9 cellular contexts compared by ENCODE assay signal in genomic region chr3:123961508-123961856, GRCh38. TPM values are rescaled to one million over a fixed set of nuclear protein-coding genes. Genes with fewer than 3 reads are reported as not detected.
DNase-seq lines count a peak whose midpoint lies in the region; ATAC-seq and TF ChIP-seq lines count a peak whose summit lies in the region.
"Had no signal": no experiment of that assay in that cellular context is flagged by ENCODE, and none has a peak within 500 bp of the region (broad histone marks: within the 10 kb centered on the region; RNA-seq: fewer than 3 reads in every experiment).

No MANE protein-coding gene starts in this region.

- peaks cover 33% of the 10 kb centered on the region for H3K27me3 Mint-ChIP-seq in activated CD4-positive, alpha-beta T cell treated with anti-CD3 and anti-CD28 coated beads, Interleukin-2, amount 10 ng/mL, durations not matched to agents 7 days and 5 days

- no peak for DNase-seq in activated CD4-positive, alpha-beta T cell treated with anti-CD3 and anti-CD28 coated beads, Interleukin-2, amount 10 ng/mL, durations not matched to agents 7 days and 5 days
- no peak for DNase-seq in activated CD4-positive, alpha-beta T cell treated with anti-CD3 and anti-CD28 coated beads for 48 hours
- DNase-seq in adipocyte (ENCODE audit: low read depth) (no peak), testis (no peak), T1000 (lab: John Stamatoyannopoulos, UW) (no peak), left lobe of liver (ENCODE audit: low spot score) (no peak), C1 segment of cervical spinal cord (lab: John Stamatoyannopoulos, UW) (no peak)
- DNase-seq: cerebellar nuclear complex had no signal

- H3K27ac Mint-ChIP-seq in activated CD4-positive, alpha-beta T cell treated with anti-CD3 and anti-CD28 coated beads, Interleukin-2, amount 10 ng/mL, durations not matched to agents 7 days and 5 days, result peak overlapping the region; percentile 97

- H3K27me3 ChIP-seq in adipocyte (replicated peaks; ENCODE audit: control insufficient read depth, insufficient read depth, low read length) (no peaks in the 10 kb centered on the region), liver (ENCODE audit: control insufficient read depth in 4 of 4, insufficient read depth in 4 of 4, low read length in 3 of 4) (no peaks in the 10 kb centered on the region), testis (no peaks in the 10 kb centered on the region)

- no peaks in the 10 kb centered on the region for H3K9me3 Mint-ChIP-seq in activated CD4-positive, alpha-beta T cell treated with anti-CD3 and anti-CD28 coated beads, Interleukin-2, amount 10 ng/mL, durations not matched to agents 7 days and 5 days

- ATAC-seq in left lobe of liver, result no peak

- POLR2A ChIA-PET in activated CD4-positive, alpha-beta T cell treated with anti-CD3 and anti-CD28 coated beads, Interleukin-2, amount 10 ng/mL, durations not matched to agents 7 days and 5 days (lab: Charles Lee), result no interaction called here

- TF ChIP-seq POLR2A in testis (IDR thresholded peaks at IDR 0.05), result no peak

- no peaks in the 10 kb centered on the region for H3K36me3 ChIP-seq in adipocyte (ENCODE audit: control insufficient read depth, insufficient read depth, low read length, severe bottlenecking)
- H3K36me3 ChIP-seq in liver (ENCODE audit: control insufficient read depth in 4 of 4, insufficient read depth in 3 of 4, low read depth in 1 of 4, low read length in 3 of 4), result no peaks in the 10 kb centered on the region
- H3K36me3 ChIP-seq in testis (ENCODE audit: low read depth, missing control alignments), result no peaks in the 10 kb centered on the region

- peaks cover 26% of the 10 kb centered on the region for H3K4me1 Mint-ChIP-seq in activated CD4-positive, alpha-beta T cell treated with anti-CD3 and anti-CD28 coated beads, Interleukin-2, amount 10 ng/mL, durations not matched to agents 7 days and 5 days

- intact Hi-C loops in testis (cut with DNase I; ENCODE audit: low total_unique reads), result no loop called here

- CTCF ChIA-PET in activated CD4-positive, alpha-beta T cell treated with anti-CD3 and anti-CD28 coated beads, Interleukin-2, amount 10 ng/mL, durations not matched to agents 7 days and 5 days (lab: Charles Lee), result interaction anchor here (1.0 to 1.2 kb wide), 2 partner anchors 12 to 22 kb away, joined by 3 to 4 read pairs; no protein-coding TSS in a partner anchor

- TF ChIP-seq CTCF in liver (IDR thresholded peaks at IDR 0.05; ENCODE audit: low read depth, low read length, missing input control), result no peak
- TF ChIP-seq CTCF in testis (IDR thresholded peaks at IDR 0.05), result no peak

- peaks cover 3% of the 10 kb centered on the region for H3K36me3 Mint-ChIP-seq in activated CD4-positive, alpha-beta T cell treated with anti-CD3 and anti-CD28 coated beads, Interleukin-2, amount 10 ng/mL, durations not matched to agents 7 days and 5 days (ENCODE audit: low read depth)

- 5% methylated on average over 15 of the region's 15 CpGs for WGBS in liver
- WGBS in testis, 2 donors, result 3 to 4% methylated on average over 15 of the region's 15 CpGs

- TF ChIP-seq RAD21 in liver (IDR thresholded peaks at IDR 0.05), result no peak

- peaks cover 7% of the 10 kb centered on the region for H3K4me1 ChIP-seq in adipocyte (ENCODE audit: control insufficient read depth, insufficient read depth, low read length)
- H3K4me1 ChIP-seq in liver (ENCODE audit: control insufficient read depth in 4 of 4, insufficient read depth in 4 of 4, low read length in 3 of 4), result peaks cover 2 to 26% (median 24%) of the 10 kb centered on the region in 4 donors
- peaks cover 4% of the 10 kb centered on the region for H3K4me1 ChIP-seq in testis

- H3K9ac ChIP-seq in adipocyte (ENCODE audit: low read length) (peak overlapping the region; percentile 92), liver (ENCODE audit: low read depth in 1 of 2, low read length in 2 of 2) (peak overlapping the region in 1 of 2 donors; percentile 1)

- H3K4me3 ChIP-seq in adipocyte (ENCODE audit: low read length) (peak overlapping the region; percentile 98), liver (ENCODE audit: low read depth in 1 of 3, low read length in 3 of 3) (peak overlapping the region; percentile 55 to 85 (median 84)), testis (peak overlapping the region; percentile 78 to 92)

- H3K9me3 ChIP-seq in adipocyte (ENCODE audit: control insufficient read depth, low read length) (no peaks in the 10 kb centered on the region), liver (ENCODE audit: control insufficient read depth in 4 of 4, low read length in 3 of 4) (no peaks in the 10 kb centered on the region), testis (no peaks in the 10 kb centered on the region)

- H3K4me3 Mint-ChIP-seq in activated CD4-positive, alpha-beta T cell treated with anti-CD3 and anti-CD28 coated beads, Interleukin-2, amount 10 ng/mL, durations not matched to agents 7 days and 5 days, result peak overlapping the region; percentile 93

- H3K27ac ChIP-seq in liver (ENCODE audit: low read depth in 1 of 2, low read length in 2 of 2), result peak overlapping the region; percentile 66 to 77
- H3K27ac ChIP-seq in testis, result peak overlapping the region; percentile 70 to 89

TF ChIP-seq in liver, 16 proteins besides CTCF, POLR2A, EP300 and RAD21 (continues in another document):
- no peak for TF ChIP-seq FOXA2 (IDR thresholded peaks at IDR 0.05)
- no peak for TF ChIP-seq YY1 (IDR thresholded peaks at IDR 0.05)
- TF ChIP-seq REST (IDR thresholded peaks at IDR 0.05), result no peak
- no peak for TF ChIP-seq HNF4G (IDR thresholded peaks at IDR 0.05)
- no peak for TF ChIP-seq NR2F2 (IDR thresholded peaks at IDR 0.05)
- no peak for TF ChIP-seq EGR1 (IDR thresholded peaks at IDR 0.05; ENCODE audit: low read depth in 2 of 2)
- TF ChIP-seq SP1 (IDR thresholded peaks at IDR 0.05), result no peak
- no peak for TF ChIP-seq MAX (IDR thresholded peaks at IDR 0.05)
- TF ChIP-seq RXRA (IDR thresholded peaks at IDR 0.05), result no peak
- TF ChIP-seq, protein P1, sequence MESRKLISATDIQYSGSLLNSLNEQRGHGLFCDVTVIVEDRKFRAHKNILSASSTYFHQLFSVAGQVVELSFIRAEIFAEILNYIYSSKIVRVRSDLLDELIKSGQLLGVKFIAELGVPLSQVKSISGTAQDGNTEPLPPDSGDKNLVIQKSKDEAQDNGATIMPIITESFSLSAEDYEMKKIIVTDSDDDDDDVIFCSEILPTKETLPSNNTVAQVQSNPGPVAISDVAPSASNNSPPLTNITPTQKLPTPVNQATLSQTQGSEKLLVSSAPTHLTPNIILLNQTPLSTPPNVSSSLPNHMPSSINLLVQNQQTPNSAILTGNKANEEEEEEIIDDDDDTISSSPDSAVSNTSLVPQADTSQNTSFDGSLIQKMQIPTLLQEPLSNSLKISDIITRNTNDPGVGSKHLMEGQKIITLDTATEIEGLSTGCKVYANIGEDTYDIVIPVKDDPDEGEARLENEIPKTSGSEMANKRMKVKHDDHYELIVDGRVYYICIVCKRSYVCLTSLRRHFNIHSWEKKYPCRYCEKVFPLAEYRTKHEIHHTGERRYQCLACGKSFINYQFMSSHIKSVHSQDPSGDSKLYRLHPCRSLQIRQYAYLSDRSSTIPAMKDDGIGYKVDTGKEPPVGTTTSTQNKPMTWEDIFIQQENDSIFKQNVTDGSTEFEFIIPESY (IDR thresholded peaks at IDR 0.05), result no peak
- TF ChIP-seq GABPA (IDR thresholded peaks at IDR 0.05 in 1 of 2, conservative IDR thresholded peaks at IDR 0.05 in 1 of 2), result no peak
- TF ChIP-seq JUND (IDR thresholded peaks at IDR 0.05), result no peak
- TF ChIP-seq TAF1 (conservative IDR thresholded peaks at IDR 0.05), result no peak
- TF ChIP-seq FOXA1 (IDR thresholded peaks at IDR 0.05), result no peak

RNA-seq across cellular contexts. Expression of gene CCDC14, which starts 0.5 kb away (rescaled TPM):
- 10 to 100 TPM; 46.6 to 55.5 TPM for total RNA-seq in activated CD4-positive, alpha-beta T cell treated with anti-CD3 and anti-CD28 coated beads, Interleukin-2, amount 10 ng/mL, durations not matched to agents 7 days and 5 days
- total RNA-seq in liver (10 to 100 TPM; 22.5 to 32.5 TPM), testis (100 to 1,000 TPM in 1 of 2 donors, 10 to 100 TPM in 1; 63.7 to 101 TPM), left lobe of liver (11.0 TPM)
- polyA plus RNA-seq in liver (1 to 10 TPM; 3.7 to 6.8 TPM), testis (ENCODE audit: insufficient read depth, low read depth, low replicate concordance) (33.3 TPM)

RNA-seq across cellular contexts. Expression of gene ROPN1, which starts 30.4 kb away (rescaled TPM):
- not detected for total RNA-seq in activated CD4-positive, alpha-beta T cell treated with anti-CD3 and anti-CD28 coated beads, Interleukin-2, amount 10 ng/mL, durations not matched to agents 7 days and 5 days
- total RNA-seq in liver (not detected), testis (100 to 1,000 TPM in 1 of 2 donors, 10 to 100 TPM in 1; 80.8 to 139 TPM), left lobe of liver (not detected)
- polyA plus RNA-seq in liver (not detected), testis (ENCODE audit: insufficient read depth, low read depth, low replicate concordance) (374 TPM)

Comparison
In these comparisons a context has a peak if more than half of its experiments do, and no peak if none do; other contexts are left out.
1. RNA of gene ROPN1, which starts 30.4 kb away (total RNA-seq): 80.8 to 139 TPM in testis; not detected in left lobe of liver (single experiment), not detected in activated CD4-positive, alpha-beta T cell treated with anti-CD3 and anti-CD28 coated beads, Interleukin-2, amount 10 ng/mL, durations not matched to agents 7 days and 5 days and not detected in liver; every median in the first group is over 10 times any median in the second.
2. Peak in every context shown above with its lines, with median percentiles within 50 percentile points of each other: H3K4me3 ChIP-seq.